16 cellular contexts compared by ENCODE assay signal in genomic region chr4:124803641-124804040, GRCh38.
DNase-seq lines count a peak whose midpoint lies in the region; ATAC-seq and TF ChIP-seq lines count a peak whose summit lies in the region.
"Had no signal": no experiment of that assay in that cellular context is flagged by ENCODE, and none has a peak within 500 bp of the region (broad histone marks: within the 10 kb centered on the region; RNA-seq: fewer than 3 reads in every experiment).

No MANE protein-coding gene starts in this region.

- H3K27ac Mint-ChIP-seq in stimulated activated naive B cell treated with anti-CD40 and anti-IgM and Interleukin-4, amounts not matched to agents 10 μg/mL and 1 μg/mL and 100 μg/mL, for 72 hours, result no peak overlapping the region
- H3K27ac Mint-ChIP-seq: GM23338 had no signal

- H3K36me3 Mint-ChIP-seq in stimulated activated naive B cell treated with anti-CD40 and anti-IgM and Interleukin-4, amounts not matched to agents 10 μg/mL and 1 μg/mL and 100 μg/mL, for 72 hours, result no peaks in the 10 kb centered on the region

- H3K4me3 ChIP-seq in osteoblast (ENCODE audit: insufficient read depth, low read length), result no peak overlapping the region
- H3K4me3 ChIP-seq: coronary artery, GM23338, heart left ventricle had no signal

- no peaks in the 10 kb centered on the region for H3K27me3 ChIP-seq in osteoblast (ENCODE audit: insufficient read depth, low read length)
- H3K27me3 ChIP-seq: heart left ventricle had no signal

- H3K27ac ChIP-seq in epithelial cell of prostate (peak overlapping the region; percentile 50), osteoblast (ENCODE audit: low read depth, low read length) (no peak overlapping the region)
- H3K27ac ChIP-seq: coronary artery, heart left ventricle had no signal

- ATAC-seq in GM18502 (IDR thresholded peaks at IDR 0.05; ENCODE audit: poor library complexity, unreplicated experiment), result peak; percentile 66
- ATAC-seq in GM21825 (IDR thresholded peaks at IDR 0.05; ENCODE audit: unreplicated experiment), result peak; percentile 58
- ATAC-seq in HG03565 (IDR thresholded peaks at IDR 0.05; ENCODE audit: unreplicated experiment), result peak; percentile 59
- ATAC-seq in stimulated activated naive B cell treated with anti-CD40 and anti-IgM and Interleukin-4, amounts not matched to agents 10 μg/mL and 1 μg/mL and 100 μg/mL, for 72 hours (replicated peaks), result no peak
- ATAC-seq: GM23338, heart left ventricle had no signal

- H3K4me2 ChIP-seq in osteoblast (ENCODE audit: insufficient read depth, low read length), result no peak overlapping the region
- H3K4me2 ChIP-seq: GM23338 had no signal

- H3K36me3 ChIP-seq in osteoblast (ENCODE audit: insufficient read depth, low read length), result no peaks in the 10 kb centered on the region
- H3K36me3 ChIP-seq: heart left ventricle had no signal

- no peaks in the 10 kb centered on the region for H3K4me1 ChIP-seq in osteoblast (ENCODE audit: insufficient read depth, low read length)
- H3K4me1 ChIP-seq: heart left ventricle had no signal

- DNase-seq in epithelial cell of prostate (ENCODE audit: low read depth, low spot score), result peak; percentile 62
- DNase-seq in stimulated activated naive B cell treated with anti-CD40 and anti-IgM and Interleukin-4, amounts not matched to agents 10 μg/mL and 1 μg/mL and 100 μg/mL, for 72 hours, result no peak
- DNase-seq in middle frontal gyrus (ENCODE audit: extremely low spot score, low spot score), result no peak
- no peak for DNase-seq in osteoblast (ENCODE audit: insufficient read length, low spot score, missing footprints)
- no peak for DNase-seq in HuH-7.5 (ENCODE audit: low spot score)
- DNase-seq: C1 segment of cervical spinal cord; heart left ventricle; KG1; NCI-H2227 treated with DMSO at 0.1 percent for 48 hours; stimulated activated CD8-positive, alpha-beta memory T cell treated with anti-CD3 and anti-CD28 coated beads, Interleukin-4, amount 100 ng/mL, for 48 hours; T-helper 1 cell had no signal

- H4K20me1 ChIP-seq in osteoblast (ENCODE audit: insufficient read depth, low read length), result no peaks in the 10 kb centered on the region

- peaks cover 2 to 3% of the 10 kb centered on the region in 2 donors for H3K9me3 Mint-ChIP-seq in stimulated activated naive B cell treated with anti-CD40 and anti-IgM and Interleukin-4, amounts not matched to agents 10 μg/mL and 1 μg/mL and 100 μg/mL, for 72 hours

- H3K4me3 Mint-ChIP-seq in stimulated activated naive B cell treated with anti-CD40 and anti-IgM and Interleukin-4, amounts not matched to agents 10 μg/mL and 1 μg/mL and 100 μg/mL, for 72 hours, result no peak overlapping the region
- H3K4me3 Mint-ChIP-seq: GM23338 had no signal

- TF ChIP-seq CTCF in osteoblast (IDR thresholded peaks at IDR 0.05; ENCODE audit: extremely low read depth, low read depth, low read length), result no peak

- no peaks in the 10 kb centered on the region for H3K27me3 Mint-ChIP-seq in stimulated activated naive B cell treated with anti-CD40 and anti-IgM and Interleukin-4, amounts not matched to agents 10 μg/mL and 1 μg/mL and 100 μg/mL, for 72 hours

- no peaks in the 10 kb centered on the region for H3K4me1 Mint-ChIP-seq in stimulated activated naive B cell treated with anti-CD40 and anti-IgM and Interleukin-4, amounts not matched to agents 10 μg/mL and 1 μg/mL and 100 μg/mL, for 72 hours

- no peaks in the 10 kb centered on the region for H3K9me3 ChIP-seq in osteoblast (ENCODE audit: low read depth, low read length)
- H3K9me3 ChIP-seq: heart left ventricle had no signal

- no peaks in the 10 kb centered on the region for H3K79me2 ChIP-seq in osteoblast (ENCODE audit: insufficient read depth, low read length)

- no peak overlapping the region for H2AFZ ChIP-seq in osteoblast (ENCODE audit: low read length)
- H2AFZ ChIP-seq: GM23338 had no signal

Comparison
In these comparisons a context has a peak if more than half of its experiments do, and no peak if none do; other contexts are left out.
1. ATAC-seq: peak in GM18502 (single experiment), GM21825 (single experiment) and HG03565 (single experiment); none in stimulated activated naive B cell treated with anti-CD40 and anti-IgM and Interleukin-4, amounts not matched to agents 10 μg/mL and 1 μg/mL and 100 μg/mL, for 72 hours (0 of 2).